In genomic region chr14:68554231-68554630, GRCh38 we compare ENCODE assay signal across 17 cellular contexts.
A peak's percentile ranks its signal among the peaks of the same experiment; 100 is the strongest.
DNase-seq lines count a peak whose midpoint lies in the region; ATAC-seq, FAIRE-seq and TF ChIP-seq lines count a peak whose summit lies in the region.
"Had no signal": no experiment of that assay in that cellular context is flagged by ENCODE, and none has a peak within 500 bp of the region (broad histone marks: within the 10 kb centered on the region; RNA-seq: fewer than 3 reads in every experiment).

No MANE protein-coding gene starts in this region.

- DNase-seq in NCI-H510A treated with DMSO at 0.1 percent for 48 hours (lab: John Stamatoyannopoulos, UW), result peak; percentile 10
- no peak for DNase-seq in NCI-H510A (lab: John Stamatoyannopoulos, UW)
- DNase-seq in astrocyte (ENCODE audit: low read depth), result no peak
- peak in 1 of 2 donors; percentile 41 for DNase-seq in thyroid gland
- DNase-seq in globus pallidus (ENCODE audit: low spot score), result no peak
- DNase-seq in colonic mucosa, result no peak
- DNase-seq: activated naive CD8-positive, alpha-beta T cell treated with anti-CD3 and anti-CD28 coated beads for 36 hours; activated T-cell treated with anti-CD3 and anti-CD28 coated beads for 4 hours; GDM1; NCI-H2029; stimulated activated CD4-positive, alpha-beta T cell treated with anti-CD3 and anti-CD28 coated beads, Interleukin-4, amount 100 ng/mL, for 4 hours; stimulated activated naive B cell treated with anti-CD40 and anti-IgM and Interleukin-4, amounts not matched to agents 10 μg/mL and 1 μg/mL and 100 μg/mL, for 72 hours had no signal

- H3K36me3 ChIP-seq in astrocyte (ENCODE audit: insufficient read depth, low read length) (no peaks in the 10 kb centered on the region), muscle layer of duodenum (ENCODE audit: control insufficient read depth in 1 of 2, insufficient read depth in 2 of 2, low read length in 2 of 2) (no peaks in the 10 kb centered on the region), thyroid gland (no peaks in the 10 kb centered on the region), colonic mucosa (no peaks in the 10 kb centered on the region)
- H3K36me3 ChIP-seq: prostate gland had no signal

- no peak overlapping the region for H2AFZ ChIP-seq in astrocyte (ENCODE audit: low read depth, low read length)

- H3K27me3 ChIP-seq in astrocyte (ENCODE audit: insufficient read depth, low read length) (no peaks in the 10 kb centered on the region), muscle layer of duodenum (ENCODE audit: low read depth, low read length) (no peaks in the 10 kb centered on the region), thyroid gland (no peaks in the 10 kb centered on the region), colonic mucosa (no peaks in the 10 kb centered on the region)

- H3K27ac ChIP-seq in astrocyte (ENCODE audit: low read depth, low read length), result no peak overlapping the region
- H3K27ac ChIP-seq in muscle layer of duodenum (ENCODE audit: low read length), result peak overlapping the region; percentile 48
- H3K27ac ChIP-seq in thyroid gland, result peak overlapping the region in 2 of 3 donors; percentile 9 to 84
- no peak overlapping the region for H3K27ac ChIP-seq in colonic mucosa
- H3K27ac ChIP-seq: VCaP had no signal

- H3K79me2 ChIP-seq in astrocyte (ENCODE audit: insufficient read depth, low read length), result no peaks in the 10 kb centered on the region

- H3K4me1 ChIP-seq in astrocyte (ENCODE audit: insufficient read depth, low read length) (peaks cover 9% of the 10 kb centered on the region), muscle layer of duodenum (ENCODE audit: control insufficient read depth in 1 of 2, insufficient read depth in 2 of 2, low read length in 2 of 2) (peaks cover 7 to 15% of the 10 kb centered on the region in 2 donors), thyroid gland (peaks cover 46 to 61% of the 10 kb centered on the region in 2 donors), colonic mucosa (peaks cover 3% of the 10 kb centered on the region)

- no peak for TF ChIP-seq POLR2A in thyroid gland (IDR thresholded peaks at IDR 0.05)

- H3K36me3 Mint-ChIP-seq in astrocyte (ENCODE audit: low read depth, unreplicated experiment), result no peaks in the 10 kb centered on the region
- H3K36me3 Mint-ChIP-seq: activated naive CD8-positive, alpha-beta T cell treated with anti-CD3 and anti-CD28 coated beads for 36 hours had no signal

- H3K9ac ChIP-seq in astrocyte (ENCODE audit: low read length), result no peak overlapping the region
- no peak overlapping the region for H3K9ac ChIP-seq in colonic mucosa (ENCODE audit: low read depth in 2 of 2, low read length in 2 of 2)

- peak; percentile 34 for FAIRE-seq in astrocyte (lab: Jason Lieb, UNC)
- FAIRE-seq: A204.1 had no signal

- 75 to 76% methylated on average over 4 of the region's 4 CpGs for WGBS in thyroid gland, 2 donors

- no peaks in the 10 kb centered on the region for H3K27me3 Mint-ChIP-seq in astrocyte (ENCODE audit: low read depth, unreplicated experiment)
- H3K27me3 Mint-ChIP-seq: activated naive CD8-positive, alpha-beta T cell treated with anti-CD3 and anti-CD28 coated beads for 36 hours; stimulated activated naive B cell treated with anti-CD40 and anti-IgM and Interleukin-4, amounts not matched to agents 10 μg/mL and 1 μg/mL and 100 μg/mL, for 72 hours had no signal

- TF ChIP-seq CTCF in astrocyte (IDR thresholded peaks at IDR 0.05; ENCODE audit: insufficient read depth, low read depth, low read length), result no peak
- TF ChIP-seq CTCF in thyroid gland (IDR thresholded peaks at IDR 0.05), result no peak
- no peak for TF ChIP-seq CTCF in colonic mucosa (IDR thresholded peaks at IDR 0.05)

- H3K4me3 Mint-ChIP-seq in astrocyte (ENCODE audit: unreplicated experiment), result no peak overlapping the region
- H3K4me3 Mint-ChIP-seq: activated naive CD8-positive, alpha-beta T cell treated with anti-CD3 and anti-CD28 coated beads for 36 hours; stimulated activated naive B cell treated with anti-CD40 and anti-IgM and Interleukin-4, amounts not matched to agents 10 μg/mL and 1 μg/mL and 100 μg/mL, for 72 hours had no signal

- peaks cover 18% of the 10 kb centered on the region for H3K4me1 Mint-ChIP-seq in astrocyte (ENCODE audit: low read depth, unreplicated experiment)

- ATAC-seq in HG03442 (IDR thresholded peaks at IDR 0.05; ENCODE audit: unreplicated experiment), result no peak
- ATAC-seq: stimulated activated naive B cell treated with anti-CD40 and anti-IgM and Interleukin-4, amounts not matched to agents 10 μg/mL and 1 μg/mL and 100 μg/mL, for 72 hours had no signal

- H3K9me3 ChIP-seq in astrocyte (ENCODE audit: insufficient read depth, low read depth, low read length), result no peaks in the 10 kb centered on the region
- H3K9me3 ChIP-seq in muscle layer of duodenum (ENCODE audit: control insufficient read depth in 1 of 2, low read length in 2 of 2), result no peaks in the 10 kb centered on the region
- H3K9me3 ChIP-seq in thyroid gland, result no peaks in the 10 kb centered on the region
- no peaks in the 10 kb centered on the region for H3K9me3 ChIP-seq in colonic mucosa
- H3K9me3 ChIP-seq: prostate gland had no signal

- H3K4me3 ChIP-seq in astrocyte (ENCODE audit: insufficient read depth, low read depth, low read length) (no peak overlapping the region), muscle layer of duodenum (ENCODE audit: low read depth in 1 of 2, low read length in 2 of 2) (no peak overlapping the region), thyroid gland (replicated peaks in 1 of 3) (no peak overlapping the region), colonic mucosa (no peak overlapping the region)
- H3K4me3 ChIP-seq: prostate gland had no signal

- peaks cover 5% of the 10 kb centered on the region for H3K9me3 Mint-ChIP-seq in astrocyte (ENCODE audit: unreplicated experiment)
- H3K9me3 Mint-ChIP-seq: activated naive CD8-positive, alpha-beta T cell treated with anti-CD3 and anti-CD28 coated beads for 36 hours had no signal

- H4K20me1 ChIP-seq in astrocyte (ENCODE audit: insufficient read depth, low read length), result no peaks in the 10 kb centered on the region

- no peak overlapping the region for H3K27ac Mint-ChIP-seq in astrocyte (ENCODE audit: unreplicated experiment)
- H3K27ac Mint-ChIP-seq: activated naive CD8-positive, alpha-beta T cell treated with anti-CD3 and anti-CD28 coated beads for 36 hours had no signal

- no peak overlapping the region for H3K4me2 ChIP-seq in astrocyte (ENCODE audit: low read length)

- intact Hi-C loops in thyroid gland (cut with DNase I), result no loop called here
- intact Hi-C loops in colonic mucosa (cut with DNase I), result no loop called here

Comparison
In these comparisons a context has a peak if more than half of its experiments do, and no peak if none do; other contexts are left out.
1. H3K27ac ChIP-seq: peak in muscle layer of duodenum (single experiment) and thyroid gland (2 of 3); none in astrocyte (single experiment) and colonic mucosa (single experiment).